ENCODE assay signal across 8 cellular contexts in genomic region chr4:2241003-2241402, GRCh38. TPM values are rescaled to one million over a fixed set of nuclear protein-coding genes. Genes with fewer than 3 reads are reported as not detected.
DNase-seq lines count a peak whose midpoint lies in the region; ATAC-seq and TF ChIP-seq lines count a peak whose summit lies in the region.

No MANE protein-coding gene starts in this region.

- no peak for TF ChIP-seq CTCF in PC-9 (conservative IDR thresholded peaks at IDR 0.05)

- no peak overlapping the region for H2BK120ac ChIP-seq in trophoblast cell (ENCODE audit: insufficient read depth, low read length, poor library complexity)

- ATAC-seq in HG03280 (IDR thresholded peaks at IDR 0.05; ENCODE audit: unreplicated experiment) (no peak), HG03378 (IDR thresholded peaks at IDR 0.05; ENCODE audit: unreplicated experiment) (no peak)

- H4K91ac ChIP-seq in trophoblast cell (ENCODE audit: low read depth, low read length): no peak overlapping the region

- H3K4me3 ChIP-seq in PC-9: peak overlapping the region; percentile 85
- H3K4me3 ChIP-seq in trophoblast cell (ENCODE audit: low read depth, low read length): peak overlapping the region; percentile 79

- no peak overlapping the region for H2AK5ac ChIP-seq in trophoblast cell (ENCODE audit: low read length)

- H3F3A ChIP-seq in PC-9 (ENCODE audit: insufficient read depth, low read depth): peaks cover 7% of the 10 kb centered on the region; the same call in 1 of the 2 replicates

- no CpG with 5 or more reads among the region's 7 CpGs for WGBS in trophoblast cell (ENCODE audit: extremely low coverage, insufficient coverage, insufficient read length)

- BruUV-seq in PC-9 (replicated peaks; lab: Mats Ljungman, UMichigan): no TSS peak

- H2AFZ ChIP-seq in PC-9 (peak overlapping the region; percentile 86), trophoblast cell (ENCODE audit: insufficient read depth, low read length, poor library complexity) (no peak overlapping the region)

- H2BK12ac ChIP-seq in trophoblast cell (ENCODE audit: low read length): no peak overlapping the region

- no peak overlapping the region for H4K8ac ChIP-seq in trophoblast cell (ENCODE audit: low read depth, low read length)

- H3K27ac ChIP-seq in PC-9 (0 out of 2 replicates have a peak overlapping the region, but pooled peaks have one; percentile 7), epithelial cell of prostate (peak overlapping the region; percentile 51), trophoblast cell (ENCODE audit: low read depth, low read length) (no peak overlapping the region)

- no peaks in the 10 kb centered on the region for H3K27me3 ChIP-seq in PC-9 (ENCODE audit: insufficient read depth, low read depth)
- no peaks in the 10 kb centered on the region for H3K27me3 ChIP-seq in trophoblast cell (ENCODE audit: insufficient read depth, low read length)

- no peaks in the 10 kb centered on the region for H3K9me2 ChIP-seq in PC-9 (ENCODE audit: insufficient read depth)

- no peaks in the 10 kb centered on the region; the same call in 1 of the 2 replicates for H4K20me1 ChIP-seq in PC-9 (ENCODE audit: insufficient read depth)

- H3K14ac ChIP-seq in trophoblast cell (ENCODE audit: low read length): no peak overlapping the region

- H3K9ac ChIP-seq in trophoblast cell (ENCODE audit: low read length): peak overlapping the region; percentile 79

- in situ Hi-C loops in G401 (cut with HindIII; ENCODE audit: low sequenced_read_pairs): loop anchor here (10.0 kb wide), 3 partner anchors 64 to 214 kb away; no protein-coding TSS in a partner anchor

- no peak overlapping the region for H4K12ac ChIP-seq in trophoblast cell (ENCODE audit: low read depth, low read length)

- H3K4me2 ChIP-seq in PC-9 (peak overlapping the region; percentile 91), trophoblast cell (ENCODE audit: low read length) (peak overlapping the region; percentile 68)

- no peak overlapping the region for H3K4ac ChIP-seq in trophoblast cell (ENCODE audit: low read depth, low read length)

- DNase-seq in ELR (ENCODE audit: low read depth) (peak; percentile 15), PC-9 (no peak), epithelial cell of prostate (ENCODE audit: low read depth, low spot score) (no peak), trophoblast cell (no peak), G401 (ENCODE audit: low spot score) (no peak), SHP77 treated with DMSO at 0.1 percent for 48 hours (lab: John Stamatoyannopoulos, UW) (no peak)

- no peak overlapping the region for H3K23ac ChIP-seq in trophoblast cell (ENCODE audit: low read length)

- intact Hi-C loops in PC-9 (cut with micrococcal nuclease; ENCODE audit: unreplicated experiment): loop anchor here (5.0 kb wide), 3 partner anchors 171 to 296 kb away; partner anchors contain the start of gene FAM193A

- H2BK5ac ChIP-seq in trophoblast cell (ENCODE audit: low read depth, low read length, poor library complexity): no peak overlapping the region

- no peaks in the 10 kb centered on the region for H3K9me3 ChIP-seq in PC-9 (ENCODE audit: insufficient read depth, low read depth)
- no peaks in the 10 kb centered on the region for H3K9me3 ChIP-seq in trophoblast cell (ENCODE audit: insufficient read depth, low read depth, low read length)

- H3K18ac ChIP-seq in trophoblast cell (ENCODE audit: low read length): no peak overlapping the region

- POLR2A ChIA-PET in PC-9 (lab: Charles Lee; ENCODE audit: unreplicated experiment): no interaction called here

- H3K79me2 ChIP-seq in PC-9 (ENCODE audit: low read depth): peaks cover 46% of the 10 kb centered on the region
- peaks cover 5% of the 10 kb centered on the region for H3K79me2 ChIP-seq in trophoblast cell (ENCODE audit: control insufficient read depth, insufficient read depth, low read length, poor library complexity)

- H3K36me3 ChIP-seq in PC-9 (ENCODE audit: low read depth) (0 out of 2 replicates have a peak, but pooled peaks cover 4% of the 10 kb centered on the region), trophoblast cell (ENCODE audit: control insufficient read depth in 1 of 2, insufficient read depth in 2 of 2, low read length in 2 of 2) (peaks cover 2 to 5% of the 10 kb centered on the region in 2 experiments)

- H3K4me1 ChIP-seq in PC-9 (replicated peaks; ENCODE audit: insufficient read depth) (peaks cover 24% of the 10 kb centered on the region), trophoblast cell (ENCODE audit: control insufficient read depth in 1 of 2, insufficient read depth in 2 of 2, low read length in 2 of 2) (no peaks in the 10 kb centered on the region)

- CTCF ChIA-PET in PC-9 (lab: Charles Lee): interaction anchor here (0.6 kb wide), 1 partner anchor 331 kb away, joined by 13 read pairs; no protein-coding TSS in a partner anchor

- peaks cover 8% of the 10 kb centered on the region for H3K79me1 ChIP-seq in trophoblast cell (ENCODE audit: low read length)

RNA-seq across cellular contexts. Expression of gene HAUS3, which starts 0.9 kb away (rescaled TPM):
- total RNA-seq in PC-9 (2021): 15.8 and 16.2 TPM in 2 replicates
- 13.2 and 13.7 TPM in 2 replicates for polyA plus RNA-seq in trophoblast cell (2013)
- 12.3 and 15.5 TPM in 2 replicates for total RNA-seq in G401 (2014; rRNA removed; shearing (Covaris generic))

RNA-seq across cellular contexts. Expression of gene POLN, which starts 0.9 kb away (rescaled TPM):
- total RNA-seq in PC-9 (2021): 0.18 and 1.3 TPM in 2 replicates
- polyA plus RNA-seq in trophoblast cell (2013): 1.2 and 1.5 TPM in 2 replicates
- 0.17 and 0.49 TPM in 2 replicates for total RNA-seq in G401 (2014; rRNA removed; shearing (Covaris generic))

RNA-seq across cellular contexts. Expression of gene MXD4, which starts 20.9 kb away (rescaled TPM):
- total RNA-seq in PC-9 (2021): 34.0 and 37.0 TPM in 2 replicates
- 33.2 and 33.5 TPM in 2 replicates for polyA plus RNA-seq in trophoblast cell (2013)
- 53.2 and 72.2 TPM in 2 replicates for total RNA-seq in G401 (2014; rRNA removed; shearing (Covaris generic))
